ENCODE assay signal across 20 cellular contexts in the genomic region with DNA sequence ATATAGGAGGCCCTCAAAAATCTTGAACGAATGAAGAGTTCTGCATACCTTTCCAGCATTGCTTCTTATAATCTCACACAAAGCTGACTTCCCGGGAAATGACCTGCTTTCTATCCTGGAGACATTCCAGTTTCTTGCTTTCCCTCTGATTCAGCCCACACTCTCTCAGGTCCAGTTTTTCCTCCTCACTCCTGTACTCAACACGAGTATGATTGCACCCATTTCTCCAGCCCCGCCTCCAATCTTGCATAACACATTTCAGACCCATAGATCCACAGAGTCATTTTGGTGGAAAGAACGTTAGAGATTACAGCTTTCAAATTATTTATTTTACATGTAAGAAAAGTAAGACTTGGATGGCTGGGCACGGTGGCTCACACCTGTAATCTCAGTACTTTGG.
DNase-seq lines count a peak whose midpoint lies in the region; ATAC-seq and TF ChIP-seq lines count a peak whose summit lies in the region.
"Had no signal": no experiment of that assay in that cellular context is flagged by ENCODE, and none has a peak within 500 bp of the region (broad histone marks: within the 10 kb centered on the region; RNA-seq: fewer than 3 reads in every experiment).

No MANE protein-coding gene starts in this region.

- H3K23ac ChIP-seq in trophoblast cell (ENCODE audit: low read length), result no peak overlapping the region

- H4K91ac ChIP-seq in trophoblast cell (ENCODE audit: low read depth, low read length), result no peak overlapping the region

- H3K9ac ChIP-seq in PC-3 (ENCODE audit: low read length), result no peak overlapping the region
- no peak overlapping the region for H3K9ac ChIP-seq in trophoblast cell (ENCODE audit: low read length)
- H3K9ac ChIP-seq: GM23248 had no signal

- H4K12ac ChIP-seq in trophoblast cell (ENCODE audit: low read depth, low read length), result no peak overlapping the region

- no peaks in the 10 kb centered on the region for H4K20me1 ChIP-seq in PC-3 (ENCODE audit: low read length)

- WGBS in trophoblast cell (ENCODE audit: extremely low coverage, insufficient coverage, insufficient read length), result no CpG with 5 or more reads among the region's 6 CpGs

- H2AFZ ChIP-seq in PC-3 (ENCODE audit: low read length) (no peak overlapping the region), trophoblast cell (ENCODE audit: insufficient read depth, low read length, poor library complexity) (no peak overlapping the region)
- H2AFZ ChIP-seq: GM23248 had no signal

- TF ChIP-seq CTCF in PC-3 (conservative IDR thresholded peaks at IDR 0.05; ENCODE audit: low read depth, low read length) (no peak), cardiac fibroblast (IDR thresholded peaks at IDR 0.05; ENCODE audit: low read depth, low read length) (no peak), fibroblast of the aortic adventitia (IDR thresholded peaks at IDR 0.05; ENCODE audit: insufficient read depth, low read length) (no peak), dorsolateral prefrontal cortex (IDR thresholded peaks at IDR 0.05 in 54 of 56, conservative IDR thresholded peaks at IDR 0.05 in 2 of 56; ENCODE audit: low read depth in 1 of 56, partially characterized antibody in 56 of 56) (no peak)

- H2BK120ac ChIP-seq in trophoblast cell (ENCODE audit: insufficient read depth, low read length, poor library complexity), result no peak overlapping the region

- no peak overlapping the region for H2AK5ac ChIP-seq in trophoblast cell (ENCODE audit: low read length)

- no peak overlapping the region for H3K4ac ChIP-seq in trophoblast cell (ENCODE audit: low read depth, low read length)

- H2BK5ac ChIP-seq in trophoblast cell (ENCODE audit: low read depth, low read length, poor library complexity), result no peak overlapping the region

- H3K9me3 ChIP-seq in PC-3 (ENCODE audit: low read length) (no peaks in the 10 kb centered on the region), trophoblast cell (ENCODE audit: insufficient read depth, low read depth, low read length) (no peaks in the 10 kb centered on the region)
- H3K9me3 ChIP-seq: Caco-2, HAP-1 had no signal

- POLR2A ChIA-PET in PC-3 (lab: Charles Lee; ENCODE audit: unreplicated experiment), result no interaction called here

- H2BK12ac ChIP-seq in trophoblast cell (ENCODE audit: low read length), result no peak overlapping the region

- BruUV-seq in PC-3 (replicated peaks; lab: Mats Ljungman, UMichigan), result no TSS peak

- H3K79me1 ChIP-seq in trophoblast cell (ENCODE audit: low read length), result no peaks in the 10 kb centered on the region

- no peak overlapping the region for H3K14ac ChIP-seq in trophoblast cell (ENCODE audit: low read length)

- H3K4me1 ChIP-seq in PC-3 (ENCODE audit: insufficient read depth, low read length) (no peaks in the 10 kb centered on the region), trophoblast cell (ENCODE audit: control insufficient read depth in 1 of 2, insufficient read depth in 2 of 2, low read length in 2 of 2) (no peaks in the 10 kb centered on the region)
- H3K4me1 ChIP-seq: Caco-2, HAP-1 had no signal

- H3K9me2 ChIP-seq in PC-3 (replicated peaks; ENCODE audit: low read length), result no peaks in the 10 kb centered on the region

- H3K18ac ChIP-seq in trophoblast cell (ENCODE audit: low read length), result no peak overlapping the region

- H3K27ac ChIP-seq in PC-3 (ENCODE audit: low read length), result no peak overlapping the region
- H3K27ac ChIP-seq in trophoblast cell (ENCODE audit: low read depth, low read length), result no peak overlapping the region
- H3K27ac ChIP-seq in dorsolateral prefrontal cortex, result no peak overlapping the region
- H3K27ac ChIP-seq: GM23248 had no signal

- DNase-seq in PC-3 (peak; percentile 8), cardiac fibroblast (ENCODE audit: low read depth in 2 of 2) (peak; percentile 28 to 47), fibroblast of the aortic adventitia (ENCODE audit: low read depth) (peak; percentile 32), trophoblast cell (peak; percentile 39 to 65), dorsolateral prefrontal cortex (no peak), Kasumi-1 (lab: John Stamatoyannopoulos, UW) (no peak), NCI-H524 (lab: John Stamatoyannopoulos, UW) (no peak)
- DNase-seq: Caco-2; CD4-positive, CD25-positive, alpha-beta regulatory T cell; DND-41; GM23248; KBM-7; MV-4-11; NCI-H1105 treated with DMSO at 0.1 percent for 48 hours; NCI-H1694; NCI-H2081; NCI-H2171; NCI-H526 treated with DMSO at 0.1 percent for 48 hours; SHP77 had no signal

- H3K36me3 ChIP-seq in PC-3 (ENCODE audit: low read depth, low read length) (no peaks in the 10 kb centered on the region), trophoblast cell (ENCODE audit: control insufficient read depth in 1 of 2, insufficient read depth in 2 of 2, low read length in 2 of 2) (no peaks in the 10 kb centered on the region)
- H3K36me3 ChIP-seq: HAP-1 had no signal

- H3K27me3 ChIP-seq in PC-3 (ENCODE audit: low read length) (no peaks in the 10 kb centered on the region), trophoblast cell (ENCODE audit: insufficient read depth, low read length) (no peaks in the 10 kb centered on the region), dorsolateral prefrontal cortex (no peaks in the 10 kb centered on the region)

- H3K79me2 ChIP-seq in PC-3 (ENCODE audit: low read length) (no peaks in the 10 kb centered on the region), trophoblast cell (ENCODE audit: control insufficient read depth, insufficient read depth, low read length, poor library complexity) (no peaks in the 10 kb centered on the region)

- H4K8ac ChIP-seq in trophoblast cell (ENCODE audit: low read depth, low read length), result no peak overlapping the region

- H3K4me2 ChIP-seq in PC-3 (ENCODE audit: low read length) (no peak overlapping the region), trophoblast cell (ENCODE audit: low read length) (no peak overlapping the region)

- no peak for ATAC-seq in PC-3

- no peaks in the 10 kb centered on the region for H3F3A ChIP-seq in PC-3 (ENCODE audit: low read length, unreplicated experiment)

- H3K4me3 ChIP-seq in PC-3 (ENCODE audit: low read length), result no peak overlapping the region
- H3K4me3 ChIP-seq in cardiac fibroblast (replicated peaks in 1 of 2; ENCODE audit: low read depth in 2 of 2, low read length in 2 of 2), result no peak overlapping the region
- no peak overlapping the region for H3K4me3 ChIP-seq in fibroblast of the aortic adventitia (ENCODE audit: low read depth, low read length)
- no peak overlapping the region for H3K4me3 ChIP-seq in trophoblast cell (ENCODE audit: low read depth, low read length)
- no peak overlapping the region for H3K4me3 ChIP-seq in dorsolateral prefrontal cortex
- H3K4me3 ChIP-seq: GM23248, HAP-1 had no signal

- intact Hi-C loops in PC-3 (cut with micrococcal nuclease) (no loop called here), dorsolateral prefrontal cortex (cut with DNase I) (no loop called here)

- CTCF ChIA-PET in PC-3 (lab: Charles Lee), result no interaction called here

Comparison
In these comparisons a context has a peak if more than half of its experiments do, and no peak if none do; other contexts are left out.
1. DNase-seq: peak in PC-3 (single experiment), cardiac fibroblast (2 of 2), fibroblast of the aortic adventitia (single experiment) and trophoblast cell (2 of 2); none in dorsolateral prefrontal cortex (0 of 10), Kasumi-1 (0 of 2) and NCI-H524 (0 of 2).